17 cellular contexts compared by ENCODE assay signal in genomic region chr3:176734146-176734545, GRCh38.
"Had no signal": no experiment of that assay in that cellular context is flagged by ENCODE, and none has a peak within 500 bp of the region (broad histone marks: within the 10 kb centered on the region; RNA-seq: fewer than 3 reads in every experiment).

No MANE protein-coding gene starts in this region.

- H3K27ac Mint-ChIP-seq: activated CD4-positive, alpha-beta memory T cell treated with anti-CD3 and anti-CD28 coated beads, Interleukin-2, amount 10 ng/mL, durations not matched to agents 7 days and 5 days; activated naive CD8-positive, alpha-beta T cell; stimulated activated effector memory CD8-positive, alpha-beta T cell treated with anti-CD3 and anti-CD28 coated beads, Interleukin-12 subunit alpha, Interleukin-12 subunit beta, amount 100 ng/mL, for 72 hours had no signal

- H3K27me3 Mint-ChIP-seq: activated CD4-positive, alpha-beta memory T cell treated with anti-CD3 and anti-CD28 coated beads, Interleukin-2, amount 10 ng/mL, durations not matched to agents 7 days and 5 days had no signal

- H3K27ac ChIP-seq: body of pancreas, colonic mucosa, esophagus squamous epithelium, thyroid gland had no signal

- H3K4me3 ChIP-seq: body of pancreas, colonic mucosa, esophagus squamous epithelium, lung, thyroid gland had no signal

- H3K36me3 ChIP-seq: colonic mucosa, esophagus squamous epithelium, thyroid gland had no signal

- H3K9me3 ChIP-seq: body of pancreas, colonic mucosa, esophagus squamous epithelium, thyroid gland had no signal

- ATAC-seq: body of pancreas; left colon; stimulated activated effector memory CD8-positive, alpha-beta T cell treated with anti-CD3 and anti-CD28 coated beads, Interleukin-12 subunit alpha, Interleukin-12 subunit beta, amount 100 ng/mL, for 72 hours had no signal

- H3K4me1 Mint-ChIP-seq: activated CD4-positive, alpha-beta memory T cell treated with anti-CD3 and anti-CD28 coated beads, Interleukin-2, amount 10 ng/mL, durations not matched to agents 7 days and 5 days; stimulated activated effector memory CD8-positive, alpha-beta T cell treated with anti-CD3 and anti-CD28 coated beads, Interleukin-12 subunit alpha, Interleukin-12 subunit beta, amount 100 ng/mL, for 72 hours had no signal

- H3K4me1 ChIP-seq: body of pancreas, colonic mucosa, esophagus squamous epithelium, thyroid gland had no signal

- DNase-seq: activated CD4-positive, alpha-beta memory T cell treated with anti-CD3 and anti-CD28 coated beads, Interleukin-2, amount 10 ng/mL, durations not matched to agents 7 days and 5 days; activated CD8-positive, alpha-beta memory T cell treated with anti-CD3 and anti-CD28 coated beads, Interleukin-2, amount 50 U/mL, for 4 hours; activated gamma-delta T cell; activated T-cell treated with anti-CD3 and anti-CD28 coated beads, Interleukin-2, amount 50 U/mL, for 48 hours; amniotic stem cell; body of pancreas; central memory CD4-positive, alpha-beta T cell; colonic mucosa; esophagus squamous epithelium; hippocampal formation; left colon; retina; stimulated activated CD4-positive, alpha-beta T cell treated with anti-CD3 and anti-CD28 coated beads, Interleukin-12 subunit alpha, Interleukin-12 subunit beta, amount 100 ng/mL, for 4 hours; thyroid gland had no signal

- H3K27me3 ChIP-seq: body of pancreas, colonic mucosa, esophagus squamous epithelium, thyroid gland had no signal

- H3K9me3 Mint-ChIP-seq: activated CD4-positive, alpha-beta memory T cell treated with anti-CD3 and anti-CD28 coated beads, Interleukin-2, amount 10 ng/mL, durations not matched to agents 7 days and 5 days; stimulated activated effector memory CD8-positive, alpha-beta T cell treated with anti-CD3 and anti-CD28 coated beads, Interleukin-12 subunit alpha, Interleukin-12 subunit beta, amount 100 ng/mL, for 72 hours had no signal

- H3K36me3 Mint-ChIP-seq: activated naive CD8-positive, alpha-beta T cell; stimulated activated effector memory CD8-positive, alpha-beta T cell treated with anti-CD3 and anti-CD28 coated beads, Interleukin-12 subunit alpha, Interleukin-12 subunit beta, amount 100 ng/mL, for 72 hours had no signal

- H3K4me3 Mint-ChIP-seq: activated CD4-positive, alpha-beta memory T cell treated with anti-CD3 and anti-CD28 coated beads, Interleukin-2, amount 10 ng/mL, durations not matched to agents 7 days and 5 days; activated naive CD8-positive, alpha-beta T cell; stimulated activated effector memory CD8-positive, alpha-beta T cell treated with anti-CD3 and anti-CD28 coated beads, Interleukin-12 subunit alpha, Interleukin-12 subunit beta, amount 100 ng/mL, for 72 hours had no signal
